Comparison of ENCODE assay signal across 9 cellular contexts in the genomic region with DNA sequence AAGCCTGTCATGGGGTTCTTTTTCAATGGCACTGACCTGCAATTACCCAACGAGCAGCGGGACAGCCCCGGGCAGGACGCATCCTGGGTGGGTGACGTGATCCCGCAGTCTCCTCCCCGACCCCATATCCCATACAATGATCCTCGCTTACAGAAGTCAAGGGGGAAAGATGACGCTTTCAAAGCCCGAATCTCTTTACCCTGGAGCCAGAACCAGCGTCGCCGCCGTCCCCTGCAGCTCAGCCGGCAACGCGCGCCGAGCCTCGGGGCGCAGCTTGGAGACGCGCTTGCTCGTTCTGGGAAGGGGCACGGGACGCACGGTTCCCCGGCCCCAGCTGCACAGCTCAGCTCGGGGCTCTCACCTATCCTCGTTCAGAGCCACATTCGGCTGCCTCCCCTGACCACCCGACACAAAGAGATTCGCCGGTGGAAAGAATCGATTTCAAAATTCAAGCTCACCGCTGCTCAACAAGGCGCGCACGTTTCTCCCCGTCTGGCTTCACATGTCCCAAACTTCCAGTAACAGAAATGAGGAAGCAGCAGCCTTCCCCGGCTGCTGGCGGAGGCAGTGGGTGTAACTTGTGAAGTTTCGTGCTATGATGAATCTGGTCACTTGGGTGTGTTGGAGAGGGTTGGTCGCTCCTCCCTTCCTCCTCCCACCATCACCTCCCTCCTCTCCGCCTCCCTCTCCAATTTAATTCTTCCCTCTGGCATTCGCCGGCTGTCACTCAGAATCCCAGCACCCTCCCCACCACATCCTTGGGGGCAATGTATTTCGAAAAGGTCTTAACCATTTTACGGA. TPM values are rescaled to one million over a fixed set of nuclear protein-coding genes. Genes with fewer than 3 reads are reported as not detected.
DNase-seq lines count a peak whose midpoint lies in the region; ATAC-seq and TF ChIP-seq lines count a peak whose summit lies in the region.
"Had no signal": no experiment of that assay in that cellular context is flagged by ENCODE, and none has a peak within 500 bp of the region (broad histone marks: within the 10 kb centered on the region; RNA-seq: fewer than 3 reads in every experiment).

Gene TIAM1 (minus strand): TSS at position 582 of the 801 bp plus-strand sequence. CDS start 77,289 bp downstream, outside the sequence.

- peak within 1 kb of the TSS; percentile 84 for H3K14ac ChIP-seq in H9 (ENCODE audit: insufficient read depth, low read length)

- no peaks in the 10 kb centered on the region for H3K4me1 ChIP-seq in A673 (ENCODE audit: insufficient read depth, low read length, poor library complexity, severe bottlenecking)
- peaks cover 3% of the 10 kb centered on the region; the same call in 1 of the 2 replicates for H3K4me1 ChIP-seq in H9 (ENCODE audit: insufficient read depth, low read length)
- H3K4me1 ChIP-seq in suprapubic skin, result peaks cover 25% of the 10 kb centered on the region
- H3K4me1 ChIP-seq: parathyroid adenoma had no signal

- no peaks in the 10 kb centered on the region for H3K79me2 ChIP-seq in H9 (ENCODE audit: insufficient read depth, low read length)
- H3K79me2 ChIP-seq: parathyroid adenoma had no signal

- H3K9ac ChIP-seq in H9 (ENCODE audit: extremely low read depth, insufficient read length, low read length), result peak within 1 kb of the TSS; percentile 35
- H3K9ac ChIP-seq: parathyroid adenoma had no signal

- H3K4ac ChIP-seq in H9 (ENCODE audit: low read depth, low read length), result no peak within 1 kb of the TSS

- peaks cover 27% of the 10 kb centered on the region for H3K27me3 ChIP-seq in A673 (replicated peaks; ENCODE audit: insufficient read depth, low read depth, low read length, poor library complexity)
- no peaks in the 10 kb centered on the region for H3K27me3 ChIP-seq in H9 (ENCODE audit: insufficient read depth, low read length)
- peaks cover 5% of the 10 kb centered on the region for H3K27me3 ChIP-seq in suprapubic skin

- no peak within 1 kb of the TSS for H2BK15ac ChIP-seq in H9 (ENCODE audit: low read depth, low read length)

- no peak within 1 kb of the TSS for H4K5ac ChIP-seq in H9 (ENCODE audit: insufficient read length, low read depth, low read length)

- H3K79me1 ChIP-seq in H9 (ENCODE audit: insufficient read depth, low read depth, low read length, poor library complexity, severe bottlenecking), result no peaks in the 10 kb centered on the region

- no peak within 1 kb of the TSS for H3T11ph ChIP-seq in H9 (ENCODE audit: low read length)

- no peak within 1 kb of the TSS for H2AFZ ChIP-seq in H9 (ENCODE audit: low read length)
- H2AFZ ChIP-seq: parathyroid adenoma had no signal

- no peak within 1 kb of the TSS for H3K23ac ChIP-seq in H9 (ENCODE audit: insufficient read length, low read depth, low read length)

- no peak within 1 kb of the TSS for H4K91ac ChIP-seq in H9 (ENCODE audit: insufficient read length, low read depth, low read length)

- ATAC-seq in GM19455 (IDR thresholded peaks at IDR 0.05; ENCODE audit: unreplicated experiment), result no peak
- ATAC-seq in HG03457 (IDR thresholded peaks at IDR 0.05; ENCODE audit: unreplicated experiment), result no peak

- no peak for TF ChIP-seq CTCF in A673 (conservative IDR thresholded peaks at IDR 0.05; ENCODE audit: low read depth, low read length)
- TF ChIP-seq CTCF in H9 (conservative IDR thresholded peaks at IDR 0.05), result no peak
- TF ChIP-seq CTCF in WI38 (IDR thresholded peaks at IDR 0.05; ENCODE audit: low read depth, low read length), result no peak
- no peak for TF ChIP-seq CTCF in endothelial cell (IDR thresholded peaks at IDR 0.05; ENCODE audit: unreplicated experiment)
- no peak for TF ChIP-seq CTCF in mesothelial cell of epicardium (IDR thresholded peaks at IDR 0.05; ENCODE audit: unreplicated experiment)
- no peak for TF ChIP-seq CTCF in suprapubic skin (IDR thresholded peaks at IDR 0.05)

- no peak within 1 kb of the TSS for H3K56ac ChIP-seq in H9 (ENCODE audit: insufficient read length, low read depth, low read length)

- peaks cover 29 to 46% of the 10 kb centered on the region in 2 experiments for H3K4me1 Mint-ChIP-seq in H9
- peaks cover 49% of the 10 kb centered on the region for H3K4me1 Mint-ChIP-seq in endothelial cell (ENCODE audit: unreplicated experiment)
- H3K4me1 Mint-ChIP-seq in mesothelial cell of epicardium, result peaks cover 36% of the 10 kb centered on the region

- POLR2A ChIA-PET in A673 (lab: Charles Lee; ENCODE audit: low non-redundant PET), result no interaction called here

- H2BK5ac ChIP-seq in H9 (ENCODE audit: insufficient read length, low read length), result no peak within 1 kb of the TSS

- H4K8ac ChIP-seq in H9 (replicated peaks; ENCODE audit: insufficient read length, low read depth, low read length), result no peak within 1 kb of the TSS

- WGBS in H9 (ENCODE audit: extremely low coverage, insufficient read length, low lambda C conversion rate), result no CpG with 5 or more reads among the region's 49 CpGs
- under 1% methylated on average over 39 of the region's 49 CpGs for WGBS in suprapubic skin

- H3K36me3 ChIP-seq in A673 (ENCODE audit: insufficient read depth, low read length, poor library complexity, severe bottlenecking) (no peaks in the 10 kb centered on the region), suprapubic skin (no peaks in the 10 kb centered on the region)

- H3K27ac ChIP-seq in A673 (ENCODE audit: low read depth, low read length, poor library complexity, severe bottlenecking) (no peak within 1 kb of the TSS), H9 (ENCODE audit: insufficient read length, low read depth, low read length) (no peak within 1 kb of the TSS), suprapubic skin (peak within 1 kb of the TSS; percentile 76)
- H3K27ac ChIP-seq: parathyroid adenoma had no signal

- H3K4me3 Mint-ChIP-seq in H9 (peak within 1 kb of the TSS; percentile 86 to 92), endothelial cell (ENCODE audit: unreplicated experiment) (peak within 1 kb of the TSS; percentile 92), mesothelial cell of epicardium (peak within 1 kb of the TSS; percentile 87)

- intact Hi-C loops in A673 (cut with micrococcal nuclease; ENCODE audit: unreplicated experiment), result loop anchor here (10.0 kb wide), 1 partner anchor 241 kb away; no protein-coding TSS in a partner anchor

- no peak within 1 kb of the TSS for H2BK12ac ChIP-seq in H9 (ENCODE audit: insufficient read length, low read depth, low read length)

- no peak for TF ChIP-seq EP300 in suprapubic skin (IDR thresholded peaks at IDR 0.05)

- H3K27ac Mint-ChIP-seq in H9 (peak within 1 kb of the TSS; percentile 72 to 95 (median 93); a peak in 6 of 7 replicates), endothelial cell (ENCODE audit: unreplicated experiment) (peak within 1 kb of the TSS; percentile 84), mesothelial cell of epicardium (peak within 1 kb of the TSS; percentile 89)

- peak within 1 kb of the TSS; percentile 16 for H3K4me3 ChIP-seq in A673 (ENCODE audit: low read depth, low read length, poor library complexity, severe bottlenecking)
- peak within 1 kb of the TSS; percentile 65 for H3K4me3 ChIP-seq in WI38 (ENCODE audit: low read depth, low read length)
- H3K4me3 ChIP-seq in suprapubic skin, result peak within 1 kb of the TSS; percentile 60

- peak within 1 kb of the TSS; percentile 61 for H3K4me2 ChIP-seq in H9 (ENCODE audit: insufficient read depth, insufficient read length, low read length)

- DNase-seq in A673 (ENCODE audit: low spot score) (peak; percentile 31), H9 (peak; percentile 74), endothelial cell (ENCODE audit: low spot score) (peak; percentile 48), mesothelial cell of epicardium (ENCODE audit: low spot score in 2 of 2, unreplicated experiment in 2 of 2) (peak in 1 of 2 experiments; percentile 47), suprapubic skin (ENCODE audit: low spot score in 2 of 2) (peak in 1 of 2 donors; percentile 67)

- no peak within 1 kb of the TSS for H2BK20ac ChIP-seq in H9 (ENCODE audit: low read depth, low read length, poor library complexity, severe bottlenecking)

- H2AK5ac ChIP-seq in H9 (ENCODE audit: insufficient read length, low read length), result no peak within 1 kb of the TSS

- no peaks in the 10 kb centered on the region for H3K36me3 Mint-ChIP-seq in H9 (ENCODE audit: insufficient read depth in 1 of 3, low read depth in 3 of 3)
- H3K36me3 Mint-ChIP-seq in endothelial cell (ENCODE audit: low read depth, unreplicated experiment), result peaks cover 5% of the 10 kb centered on the region
- H3K36me3 Mint-ChIP-seq in mesothelial cell of epicardium, result no peaks in the 10 kb centered on the region

- CTCF ChIA-PET in A673 (lab: Charles Lee), result no interaction called here

- H3K18ac ChIP-seq in H9 (ENCODE audit: insufficient read length, low read depth, low read length), result peak within 1 kb of the TSS; percentile 48

- H4K20me1 ChIP-seq in H9 (ENCODE audit: control insufficient read depth, insufficient read depth, insufficient read length), result peaks cover 2% of the 10 kb centered on the region

- BruUV-seq in A673 (replicated peaks; lab: Mats Ljungman, UMichigan), result no TSS peak

- H3K27me3 Mint-ChIP-seq in H9 (ENCODE audit: low read depth) (peaks cover 12% of the 10 kb centered on the region), endothelial cell (ENCODE audit: unreplicated experiment) (peaks cover 4% of the 10 kb centered on the region), mesothelial cell of epicardium (ENCODE audit: low read depth) (peaks cover 19% of the 10 kb centered on the region)

- peak in 1 of 2 donors; percentile 31 for TF ChIP-seq POLR2A in suprapubic skin (IDR thresholded peaks at IDR 0.05)

- H3K9me3 ChIP-seq in A673 (ENCODE audit: low read depth, low read length, poor library complexity, severe bottlenecking) (no peaks in the 10 kb centered on the region), H9 (ENCODE audit: control insufficient read depth, low read depth, low read length) (no peaks in the 10 kb centered on the region), suprapubic skin (no peaks in the 10 kb centered on the region)

- H3K23me2 ChIP-seq in H9 (ENCODE audit: insufficient read length, low read depth, low read length, poor library complexity, severe bottlenecking), result peaks cover 13% of the 10 kb centered on the region

- H3K9me3 Mint-ChIP-seq in H9 (no peaks in the 10 kb centered on the region), endothelial cell (ENCODE audit: unreplicated experiment) (no peaks in the 10 kb centered on the region), mesothelial cell of epicardium (no peaks in the 10 kb centered on the region)

- H2BK120ac ChIP-seq in H9 (ENCODE audit: low read depth, low read length, poor library complexity, severe bottlenecking), result no peak within 1 kb of the TSS

RNA-seq across cellular contexts. Expression of gene TIAM1, which starts in this region (rescaled TPM):
- total RNA-seq in A673 (2021) (9.6 and 14.3 TPM in 2 replicates), H9 (2021) (22.4 and 23.1 TPM in 2 replicates), endothelial cell (ENCODE audit: unreplicated experiment) (131 TPM), mesothelial cell of epicardium (49.7 to 54.6 TPM (median 53.4 TPM) in 3 replicates), suprapubic skin (100 to 1,000 TPM in 1 of 4 donors, 10 to 100 TPM in 3; 71.9 to 135 (median 87.9) TPM)
